Comparison of ENCODE assay signal across 2 cellular contexts in genomic region chr17:49574283-49574892, GRCh38.
TF ChIP-seq lines count a peak whose summit lies in the region.

No MANE protein-coding gene starts in this region.

TF ChIP-seq in GM23338, 12 proteins besides CTCF, POLR2A, EP300 and RAD21:
- TF ChIP-seq POLR2AphosphoS5 (IDR thresholded peaks at IDR 0.05; ENCODE audit: low read depth) (no peak), NANOG (IDR thresholded peaks at IDR 0.05; ENCODE audit: borderline replicate concordance) (no peak), ZNF114 (CRISPR knock-in tag; IDR thresholded peaks at IDR 0.05) (no peak), REST (IDR thresholded peaks at IDR 0.05; ENCODE audit: unreplicated experiment) (no peak), ZNF331 (CRISPR knock-in tag; IDR thresholded peaks at IDR 0.05; ENCODE audit: low read depth) (no peak)
TF ChIP-seq in GM23338: peak in this region for 0.

TF ChIP-seq in K562, 482 proteins besides CTCF, POLR2A, EP300 and RAD21:
- TF ChIP-seq ZNF740 (CRISPR knock-in tag; IDR thresholded peaks at IDR 0.05) (0 out of 2 replicates have a peak, but pooled peaks have one; percentile 36), ZNF740 (tag; IDR thresholded peaks at IDR 0.05) (no peak), ZNF280B (CRISPR knock-in tag; IDR thresholded peaks at IDR 0.05) (no peak), NR2C1 (IDR thresholded peaks at IDR 0.05) (no peak), NR2C1 (tag; IDR thresholded peaks at IDR 0.05) (no peak)
